ENCODE assay signal across 25 cellular contexts in the genomic region with DNA sequence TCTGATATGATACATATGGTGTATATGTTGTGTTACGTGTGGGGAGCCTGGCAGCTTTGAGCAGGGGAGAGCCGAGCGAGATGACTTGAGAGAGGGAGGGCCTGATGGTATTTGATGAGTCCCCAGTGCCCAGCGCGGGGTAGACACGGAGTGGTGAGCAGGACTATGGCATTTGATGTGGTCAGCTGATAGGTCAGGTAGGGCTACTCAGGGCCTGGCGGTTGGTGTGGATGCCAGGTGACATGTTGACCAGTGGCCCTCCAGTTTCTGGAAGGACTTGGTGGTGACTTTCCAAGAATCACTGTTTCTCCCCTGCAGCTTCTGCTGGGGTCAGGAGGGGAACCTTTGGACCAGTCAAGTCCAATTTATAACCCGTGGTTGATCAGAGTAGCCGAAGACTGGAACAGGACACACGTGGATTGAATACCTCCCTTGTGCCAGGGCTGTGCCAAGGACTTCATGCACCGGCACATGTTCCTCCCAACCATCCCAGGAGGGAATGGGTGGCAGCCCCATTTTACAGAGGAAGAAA.
"Had no signal": no experiment of that assay in that cellular context is flagged by ENCODE, and none has a peak within 500 bp of the region (broad histone marks: within the 10 kb centered on the region; RNA-seq: fewer than 3 reads in every experiment).

No MANE protein-coding gene starts in this region.

- H3K4me1 Mint-ChIP-seq: activated CD4-positive, alpha-beta T cell treated with anti-CD3 and anti-CD28 coated beads, Interleukin-2, amount 10 ng/mL, durations not matched to agents 7 days and 5 days had no signal

- H3K27ac Mint-ChIP-seq: activated CD4-positive, alpha-beta T cell treated with anti-CD3 and anti-CD28 coated beads, Interleukin-2, amount 10 ng/mL, durations not matched to agents 7 days and 5 days; activated CD8-positive, alpha-beta memory T cell treated with anti-CD3 and anti-CD28 coated beads, Interleukin-2, amount 10 ng/mL, durations not matched to agents 7 days and 5 days; activated CD8-positive, alpha-beta T cell treated with anti-CD3 and anti-CD28 coated beads for 36 hours; activated naive CD8-positive, alpha-beta T cell treated with anti-CD3 and anti-CD28 coated beads, Interleukin-2, amount 10 ng/mL, durations not matched to agents 7 days and 5 days; activated T-helper 17 cell treated with anti-CD3 and anti-CD28 coated beads, Interleukin-2, amount 50 U/mL, for 72 hours; dendritic cell treated with granulocyte-macrophage colony-stimulating factor and Interleukin-4, amounts not matched to agents 40 ng/mL and 50 ng/mL, for 4 days; nephron progenitor cell; stimulated activated naive CD8-positive, alpha-beta T cell treated with anti-CD3 and anti-CD28 coated beads, Interleukin-15, amount 100 ng/mL, for 72 hours; T-helper 17 cell had no signal

- H3K4me3 ChIP-seq: cardiac muscle cell, left lung, suprapubic skin, tibial nerve, uterus had no signal

- ATAC-seq: activated CD8-positive, alpha-beta memory T cell treated with anti-CD3 and anti-CD28 coated beads, Interleukin-2, amount 10 ng/mL, durations not matched to agents 7 days and 5 days; activated CD8-positive, alpha-beta T cell treated with anti-CD3 and anti-CD28 coated beads for 36 hours; activated T-helper 17 cell treated with anti-CD3 and anti-CD28 coated beads, Interleukin-2, amount 50 U/mL, for 72 hours; foreskin keratinocyte; left lung; stimulated activated naive CD8-positive, alpha-beta T cell treated with anti-CD3 and anti-CD28 coated beads, Interleukin-15, amount 100 ng/mL, for 72 hours; T-helper 17 cell had no signal

- DNase-seq: activated CD4-positive, alpha-beta T cell treated with anti-CD3 and anti-CD28 coated beads, Interleukin-2, amount 10 ng/mL, durations not matched to agents 7 days and 5 days; activated CD4-positive, CD25-positive, alpha-beta regulatory T cell treated with anti-CD3 and anti-CD28 coated beads, Interleukin-2, amount 50 U/mL, for 72 hours; activated CD8-positive, alpha-beta memory T cell treated with anti-CD3 and anti-CD28 coated beads, Interleukin-2, amount 10 ng/mL, durations not matched to agents 7 days and 5 days; activated CD8-positive, alpha-beta T cell treated with anti-CD3 and anti-CD28 coated beads for 36 hours; activated naive CD4-positive, alpha-beta T cell treated with Interleukin-2 at 50 U/mL for 16 hours; activated naive CD8-positive, alpha-beta T cell treated with anti-CD3 and anti-CD28 coated beads, Interleukin-2, amount 10 ng/mL, durations not matched to agents 7 days and 5 days; amygdala; effector CD8-positive, alpha-beta T cell; foreskin keratinocyte; left lung; mammary epithelial cell; midbrain; nephron progenitor cell; retina; stimulated activated CD4-positive, alpha-beta T cell treated with anti-CD3 and anti-CD28 coated beads, Interleukin-4, amount 100 ng/mL, for 4 hours; stimulated activated naive CD8-positive, alpha-beta T cell treated with anti-CD3 and anti-CD28 coated beads, Interleukin-15, amount 100 ng/mL, for 72 hours; T-helper 17 cell; uterus; WERI-Rb-1 had no signal

- H3K27me3 ChIP-seq: cardiac muscle cell, foreskin keratinocyte, left lung, suprapubic skin, tibial nerve, uterus had no signal

- FAIRE-seq: keratinocyte had no signal

- H3K27me3 Mint-ChIP-seq: activated CD4-positive, alpha-beta T cell treated with anti-CD3 and anti-CD28 coated beads, Interleukin-2, amount 10 ng/mL, durations not matched to agents 7 days and 5 days; activated CD8-positive, alpha-beta memory T cell treated with anti-CD3 and anti-CD28 coated beads, Interleukin-2, amount 10 ng/mL, durations not matched to agents 7 days and 5 days; activated CD8-positive, alpha-beta T cell treated with anti-CD3 and anti-CD28 coated beads for 36 hours; activated naive CD8-positive, alpha-beta T cell treated with anti-CD3 and anti-CD28 coated beads, Interleukin-2, amount 10 ng/mL, durations not matched to agents 7 days and 5 days; stimulated activated naive CD8-positive, alpha-beta T cell treated with anti-CD3 and anti-CD28 coated beads, Interleukin-15, amount 100 ng/mL, for 72 hours; T-helper 17 cell had no signal

- H3K36me3 Mint-ChIP-seq: activated CD8-positive, alpha-beta memory T cell treated with anti-CD3 and anti-CD28 coated beads, Interleukin-2, amount 10 ng/mL, durations not matched to agents 7 days and 5 days; activated naive CD8-positive, alpha-beta T cell treated with anti-CD3 and anti-CD28 coated beads, Interleukin-2, amount 10 ng/mL, durations not matched to agents 7 days and 5 days had no signal

- H3K9me3 Mint-ChIP-seq: activated CD4-positive, alpha-beta T cell treated with anti-CD3 and anti-CD28 coated beads, Interleukin-2, amount 10 ng/mL, durations not matched to agents 7 days and 5 days; activated CD8-positive, alpha-beta T cell treated with anti-CD3 and anti-CD28 coated beads for 36 hours; activated naive CD8-positive, alpha-beta T cell treated with anti-CD3 and anti-CD28 coated beads, Interleukin-2, amount 10 ng/mL, durations not matched to agents 7 days and 5 days; activated T-helper 17 cell treated with anti-CD3 and anti-CD28 coated beads, Interleukin-2, amount 50 U/mL, for 72 hours; dendritic cell treated with granulocyte-macrophage colony-stimulating factor and Interleukin-4, amounts not matched to agents 40 ng/mL and 50 ng/mL, for 4 days; nephron progenitor cell; stimulated activated naive CD8-positive, alpha-beta T cell treated with anti-CD3 and anti-CD28 coated beads, Interleukin-15, amount 100 ng/mL, for 72 hours had no signal

- H3K4me1 ChIP-seq: foreskin keratinocyte had no signal

- H3K27ac ChIP-seq: cardiac muscle cell, foreskin keratinocyte, left lung, suprapubic skin, uterus, WERI-Rb-1 had no signal

- H3K4me3 Mint-ChIP-seq: activated CD4-positive, alpha-beta T cell treated with anti-CD3 and anti-CD28 coated beads, Interleukin-2, amount 10 ng/mL, durations not matched to agents 7 days and 5 days; activated CD8-positive, alpha-beta memory T cell treated with anti-CD3 and anti-CD28 coated beads, Interleukin-2, amount 10 ng/mL, durations not matched to agents 7 days and 5 days; activated CD8-positive, alpha-beta T cell treated with anti-CD3 and anti-CD28 coated beads for 36 hours; activated naive CD8-positive, alpha-beta T cell treated with anti-CD3 and anti-CD28 coated beads, Interleukin-2, amount 10 ng/mL, durations not matched to agents 7 days and 5 days; activated T-helper 17 cell treated with anti-CD3 and anti-CD28 coated beads, Interleukin-2, amount 50 U/mL, for 72 hours; dendritic cell treated with granulocyte-macrophage colony-stimulating factor and Interleukin-4, amounts not matched to agents 40 ng/mL and 50 ng/mL, for 4 days; nephron progenitor cell; stimulated activated naive CD8-positive, alpha-beta T cell treated with anti-CD3 and anti-CD28 coated beads, Interleukin-15, amount 100 ng/mL, for 72 hours; T-helper 17 cell had no signal

- H3K36me3 ChIP-seq: cardiac muscle cell, left lung, suprapubic skin, tibial nerve, uterus, WERI-Rb-1 had no signal

- H3K9me3 ChIP-seq: left lung, suprapubic skin, tibial nerve, uterus had no signal
